In the genomic region with DNA sequence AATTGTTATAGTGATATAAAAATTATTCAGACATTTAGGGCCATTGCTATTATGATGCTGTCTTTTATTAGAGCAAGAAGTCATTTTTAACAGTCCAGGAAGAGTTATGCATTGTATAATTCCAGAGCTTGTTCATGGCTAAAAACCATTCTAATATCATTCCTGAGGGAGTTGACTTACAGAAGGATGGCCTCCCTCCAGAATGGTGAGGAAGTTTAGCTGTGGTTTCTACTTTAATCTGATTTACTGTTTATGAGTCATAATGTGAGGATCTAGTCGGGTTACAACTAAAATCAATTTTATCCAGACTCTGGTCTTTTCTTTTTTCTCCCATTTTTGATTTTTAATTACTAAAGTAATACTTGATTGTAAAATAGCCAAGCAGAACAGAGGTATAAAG, we compare ENCODE assay signal across 26 cellular contexts. TPM values are rescaled to one million over a fixed set of nuclear protein-coding genes. Genes with fewer than 3 reads are reported as not detected.
DNase-seq lines count a peak whose midpoint lies in the region; ATAC-seq and FAIRE-seq lines count a peak whose summit lies in the region.
"Had no signal": no experiment of that assay in that cellular context is flagged by ENCODE, and none has a peak within 500 bp of the region (broad histone marks: within the 10 kb centered on the region; RNA-seq: fewer than 3 reads in every experiment).

No MANE protein-coding gene starts in this region.

- FAIRE-seq in frontal cortex (lab: Jason Lieb, UNC): no peak
- FAIRE-seq: K562, kidney had no signal

- ATAC-seq in esophagus mucosa: no peak
- ATAC-seq: activated CD4-positive, CD25-positive, alpha-beta regulatory T cell treated with anti-CD3 and anti-CD28 coated beads, Interleukin-2, amount 50 U/mL, for 24 hours; K562 had no signal

- no peak overlapping the region for H3K4me3 ChIP-seq in skeletal muscle cell (ENCODE audit: low read depth, low read length)
- H3K4me3 ChIP-seq: K562, PC-9, SJSA1, transverse colon had no signal

- peak; percentile 36 for DNase-seq in ELR (ENCODE audit: low read depth)
- DNase-seq in LHCN-M2 (ENCODE audit: low read depth): peak; percentile 73
- peak; percentile 34 for DNase-seq in fibroblast of gingiva (ENCODE audit: low read depth)
- peak; percentile 64 for DNase-seq in skeletal muscle cell (ENCODE audit: low read depth)
- no peak for DNase-seq in activated CD4-positive, alpha-beta T cell treated with anti-CD3 and anti-CD28 coated beads for 1 hour
- no peak for DNase-seq in NCI-H2029 treated with DMSO at 0.1 percent for 48 hours (lab: John Stamatoyannopoulos, UW)
- DNase-seq in frontal cortex (ENCODE audit: low spot score in 2 of 2): no peak
- DNase-seq: anterior cingulate cortex; DMS153; head of caudate nucleus; kidney; mesenchymal stem cell; NCI-H1048; NCI-H2107; NCI-H69; nephron progenitor cell; PC-9; stimulated activated CD4-positive, alpha-beta T cell treated with anti-CD3 and anti-CD28 coated beads, Interleukin-15, amount 100 ng/mL, for 24 hours; stimulated activated naive CD4-positive, alpha-beta T cell; T-helper 9 cell; transverse colon had no signal

RNA-seq across cellular contexts. Expression of a gene that starts 41.2 kb away (rescaled TPM):
- total RNA-seq in LHCN-M2 (2014; rRNA removed) (0.19 TPM in 1 of 2 replicates, not detected in the other), frontal cortex (2.4 TPM), esophagus mucosa (not detected)
- 0.10 TPM for polyA plus RNA-seq in LHCN-M2 (2012)
- total RNA-seq: PC-9 had no signal
- polyA plus RNA-seq: CD14-positive monocyte had no signal

Comparison
In these comparisons a context has a peak if more than half of its experiments do, and no peak if none do; other contexts are left out.
1. DNase-seq: peak in ELR (single experiment), LHCN-M2 (single experiment), fibroblast of gingiva (single experiment) and skeletal muscle cell (single experiment); none in activated CD4-positive, alpha-beta T cell treated with anti-CD3 and anti-CD28 coated beads for 1 hour (single experiment), NCI-H2029 treated with DMSO at 0.1 percent for 48 hours (single experiment) and frontal cortex (0 of 2).